8 cellular contexts compared by ENCODE assay signal in the genomic region with DNA sequence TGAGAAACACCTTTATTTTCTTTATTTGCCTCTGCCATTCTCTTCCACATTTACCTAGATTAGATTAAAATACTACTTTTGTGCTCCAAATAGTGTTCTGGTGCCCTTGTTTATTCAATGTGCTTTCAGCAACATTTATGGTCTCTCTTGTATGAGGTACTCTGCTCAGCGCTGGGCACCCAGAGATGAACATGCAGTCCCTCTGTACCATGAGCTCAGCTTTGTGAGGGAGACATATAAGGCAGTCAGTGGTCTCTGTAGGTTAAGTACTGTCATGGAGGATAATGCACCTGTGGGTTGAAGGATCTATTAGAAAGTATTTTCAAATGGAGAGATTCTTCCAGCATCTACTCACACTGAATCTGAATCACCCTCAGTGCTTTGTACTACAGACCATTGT.
"Had no signal": no experiment of that assay in that cellular context is flagged by ENCODE, and none has a peak within 500 bp of the region (broad histone marks: within the 10 kb centered on the region; RNA-seq: fewer than 3 reads in every experiment).

No MANE protein-coding gene starts in this region.

- H2AFZ ChIP-seq: GM23338 had no signal

- H3K4me2 ChIP-seq: GM23338 had no signal

- H3K9me3 ChIP-seq: HAP-1 had no signal

- H3K4me3 ChIP-seq: GM23338, HAP-1 had no signal

- ATAC-seq: GM23338, HCT116, HepG2 had no signal

- FAIRE-seq: HepG2 had no signal

- H3K36me3 Mint-ChIP-seq: IgD-negative memory B cell had no signal

- H3K36me3 ChIP-seq: HAP-1 had no signal

- H3K4me1 Mint-ChIP-seq: GM23338 had no signal

- H3K27me3 Mint-ChIP-seq: IgD-negative memory B cell had no signal

- H3K27ac Mint-ChIP-seq: GM23338, HFFc6, IgD-negative memory B cell had no signal

- H3K27ac ChIP-seq: HL-60 had no signal

- H3K4me3 Mint-ChIP-seq: GM23338, HFFc6, IgD-negative memory B cell had no signal

- H3K9me3 Mint-ChIP-seq: GM23338, HFFc6, IgD-negative memory B cell had no signal

- DNase-seq: H7, HFFc6 had no signal
